Comparison of ENCODE assay signal across 8 cellular contexts in the genomic region with DNA sequence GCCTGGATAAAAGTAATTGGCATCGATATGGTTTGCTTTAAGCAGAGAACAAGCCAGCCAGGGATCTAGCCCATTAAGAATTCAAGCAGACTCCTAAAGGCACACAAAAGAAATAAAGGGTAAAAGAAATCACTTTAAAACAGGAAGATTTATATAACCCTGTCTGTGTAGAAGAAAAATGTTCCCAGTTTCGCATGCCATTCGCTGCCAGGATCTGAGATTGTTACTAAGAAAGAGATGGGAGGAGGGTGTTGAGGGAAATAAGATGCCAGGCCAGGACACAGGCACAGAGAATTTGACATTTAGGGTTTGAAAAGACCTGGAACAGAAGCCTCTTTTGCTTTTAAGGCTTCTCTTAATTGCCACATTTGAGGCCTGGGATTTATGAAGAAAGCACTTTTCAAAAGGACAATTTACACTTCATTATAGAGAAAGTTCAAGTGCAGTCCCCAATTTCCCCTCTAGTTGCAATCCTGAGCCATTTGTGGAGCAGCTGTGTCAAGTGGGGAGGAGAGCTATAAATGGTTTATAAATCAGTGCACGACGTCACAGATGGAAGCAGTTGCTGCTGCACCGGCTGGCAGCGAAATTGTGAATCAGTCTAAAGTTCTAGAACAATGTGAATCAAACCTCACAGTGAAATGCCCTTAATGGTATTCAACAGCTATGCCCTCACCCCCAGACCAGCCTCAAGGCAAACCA. TPM values are rescaled to one million over a fixed set of nuclear protein-coding genes. Genes with fewer than 3 reads are reported as not detected.
DNase-seq lines count a peak whose midpoint lies in the region; ATAC-seq and TF ChIP-seq lines count a peak whose summit lies in the region.

No MANE protein-coding gene starts in this region.

- no peak overlapping the region for H2AFZ ChIP-seq in DND-41 (ENCODE audit: low read depth, low read length)
- no peak overlapping the region for H2AFZ ChIP-seq in hepatocyte

- H4K20me1 ChIP-seq in DND-41 (ENCODE audit: insufficient read depth, low read length) (no peaks in the 10 kb centered on the region), hepatocyte (ENCODE audit: insufficient read depth, poor library complexity, severe bottlenecking) (no peaks in the 10 kb centered on the region)

- H3K27me3 ChIP-seq in DND-41 (ENCODE audit: insufficient read depth, low read length, poor library complexity) (no peaks in the 10 kb centered on the region), WERI-Rb-1 (ENCODE audit: insufficient read depth, low read depth, severe bottlenecking) (no peaks in the 10 kb centered on the region), hepatocyte (no peaks in the 10 kb centered on the region), stomach smooth muscle (ENCODE audit: control insufficient read depth in 1 of 2, insufficient read depth in 2 of 2, low read length in 2 of 2) (no peaks in the 10 kb centered on the region)

- WGBS in hepatocyte (ENCODE audit: low lambda C conversion rate, missing lambda C conversion rate) = 56% methylated on average over 7 of the region's 7 CpGs

- no peaks in the 10 kb centered on the region for H3K9me2 ChIP-seq in hepatocyte (replicated peaks; ENCODE audit: insufficient read depth)

- no peak for DNase-seq in DND-41
- DNase-seq in M059J (ENCODE audit: low read depth) = peak; percentile 65
- peak; percentile 38 for DNase-seq in WERI-Rb-1
- DNase-seq in hepatocyte (ENCODE audit: low spot score) = peak; percentile 60
- DNase-seq in KG1 (lab: John Stamatoyannopoulos, UW) = no peak

- no peak; the same call in 2 of the 3 replicates for ATAC-seq in DND-41 (ENCODE audit: insufficient read depth, low read depth)
- no peak for ATAC-seq in GM19023 (IDR thresholded peaks at IDR 0.05; ENCODE audit: unreplicated experiment)
- no peak for ATAC-seq in GM21737 (IDR thresholded peaks at IDR 0.05; ENCODE audit: unreplicated experiment)

- H3K4me1 ChIP-seq in DND-41 (ENCODE audit: insufficient read depth, low read length) (no peaks in the 10 kb centered on the region), hepatocyte (ENCODE audit: insufficient read depth) (peaks cover 4% of the 10 kb centered on the region), stomach smooth muscle (ENCODE audit: control insufficient read depth, insufficient read depth, low read length) (peaks cover 9% of the 10 kb centered on the region)

- H3K9ac ChIP-seq in DND-41 (ENCODE audit: low read depth, low read length) (no peak overlapping the region), stomach smooth muscle (ENCODE audit: low read length in 2 of 2) (peak overlapping the region in 1 of 2 donors; percentile 14)

- H3K4me3 ChIP-seq in DND-41 (ENCODE audit: low read depth in 1 of 2, low read length in 2 of 2) (no peak overlapping the region), WERI-Rb-1 (ENCODE audit: low read depth, low read length) (no peak overlapping the region), hepatocyte (no peak overlapping the region), stomach smooth muscle (ENCODE audit: low read length in 2 of 2) (no peak overlapping the region)

- H3K4me2 ChIP-seq in DND-41 (ENCODE audit: insufficient read depth, low read length) (no peak overlapping the region), hepatocyte (no peak overlapping the region)

- H3K36me3 ChIP-seq in DND-41 (ENCODE audit: insufficient read depth, low read length) (no peaks in the 10 kb centered on the region), WERI-Rb-1 (no peaks in the 10 kb centered on the region), hepatocyte (replicated peaks; ENCODE audit: insufficient read depth, low read depth) (no peaks in the 10 kb centered on the region), stomach smooth muscle (ENCODE audit: control insufficient read depth in 2 of 2, insufficient read depth in 2 of 2, low read length in 2 of 2) (no peaks in the 10 kb centered on the region)

- H3K9me3 ChIP-seq in DND-41 (ENCODE audit: insufficient read depth, low read length, severe bottlenecking) (no peaks in the 10 kb centered on the region), WERI-Rb-1 (ENCODE audit: severe bottlenecking) (no peaks in the 10 kb centered on the region), hepatocyte (ENCODE audit: low read depth) (no peaks in the 10 kb centered on the region), stomach smooth muscle (ENCODE audit: control insufficient read depth in 2 of 2, low read length in 2 of 2) (no peaks in the 10 kb centered on the region)

- H3K79me2 ChIP-seq in DND-41 (ENCODE audit: insufficient read depth, low read length) (no peaks in the 10 kb centered on the region), hepatocyte (no peaks in the 10 kb centered on the region)

- TF ChIP-seq CTCF in DND-41 (IDR thresholded peaks at IDR 0.05; ENCODE audit: borderline replicate concordance, extremely low read depth, low read length, poor library complexity, severe bottlenecking) (peak; percentile 28), WERI-Rb-1 (IDR thresholded peaks at IDR 0.05; ENCODE audit: low read depth, low read length) (peak; percentile 54; the same call in 1 of the 2 replicates), hepatocyte (IDR thresholded peaks at IDR 0.05; ENCODE audit: poor library complexity) (peak; percentile 41)

- H3K27ac ChIP-seq in DND-41 (ENCODE audit: low read length) = no peak overlapping the region
- no peak overlapping the region for H3K27ac ChIP-seq in WERI-Rb-1
- H3K27ac ChIP-seq in hepatocyte = no peak overlapping the region
- peak overlapping the region; percentile 12 for H3K27ac ChIP-seq in stomach smooth muscle (ENCODE audit: low read length)

RNA-seq across cellular contexts. Expression of a gene that starts 26.4 kb away (rescaled TPM):
- total RNA-seq in M059J (2014; rRNA removed; shearing (Covaris generic)) = 19.7 and 21.6 TPM in 2 replicates
- total RNA-seq in hepatocyte = 25.1 and 31.9 TPM in 2 replicates
- polyA plus RNA-seq in hepatocyte = 24.9 and 27.5 TPM in 2 replicates

RNA-seq across cellular contexts. Expression of a gene that starts 26.8 kb away (rescaled TPM):
- 29.9 and 31.7 TPM in 2 replicates for total RNA-seq in M059J (2014; rRNA removed; shearing (Covaris generic))
- total RNA-seq in hepatocyte = 37.4 and 41.0 TPM in 2 replicates
- polyA plus RNA-seq in hepatocyte = 38.9 and 51.3 TPM in 2 replicates

Comparison
In these comparisons a context has a peak if more than half of its experiments do, and no peak if none do; other contexts are left out.
1. DNase-seq: peak in M059J (single experiment), WERI-Rb-1 (single experiment) and hepatocyte (single experiment); none in DND-41 (single experiment) and KG1 (single experiment).
2. Peak in every context shown above with its lines, with median percentiles within 50 percentile points of each other: CTCF ChIP-seq.